ENCODE assay signal across 39 cellular contexts in the genomic region with DNA sequence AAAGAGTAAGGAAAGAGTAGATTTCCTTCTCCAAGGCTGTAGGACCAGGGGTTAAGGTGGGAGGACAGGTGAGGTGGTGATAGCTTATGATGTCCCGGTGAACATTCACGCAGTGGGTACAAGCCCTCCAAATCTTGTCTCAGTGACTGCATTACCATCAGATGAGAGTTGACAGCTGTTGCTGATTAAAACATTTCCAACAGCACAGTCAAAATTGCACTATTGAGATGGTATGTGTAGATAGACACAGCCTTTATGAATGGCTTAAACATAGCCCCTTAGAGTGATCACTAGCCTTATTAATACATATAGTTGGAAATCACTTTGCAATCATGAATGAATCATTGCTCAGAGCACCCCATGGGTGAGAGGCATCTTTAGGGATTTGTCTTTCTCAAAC. TPM values are rescaled to one million over a fixed set of nuclear protein-coding genes. Genes with fewer than 3 reads are reported as not detected.
"Had no signal": no experiment of that assay in that cellular context is flagged by ENCODE, and none has a peak within 500 bp of the region (broad histone marks: within the 10 kb centered on the region; RNA-seq: fewer than 3 reads in every experiment).

No MANE protein-coding gene starts in this region.

- H3K27me3 ChIP-seq: ascending aorta, body of pancreas had no signal

- H3K36me3 ChIP-seq: adrenal gland, ascending aorta, brain microvascular endothelial cell, breast epithelium, cardiac muscle cell had no signal

- H3K4me1 ChIP-seq: adrenal gland, ascending aorta, body of pancreas, breast epithelium had no signal

- H3K9me3 ChIP-seq: adrenal gland, ascending aorta, body of pancreas, breast epithelium had no signal

- H3K4me3 ChIP-seq: adrenal gland, ascending aorta, body of pancreas, breast epithelium, cardiac muscle cell had no signal

- H3K36me3 Mint-ChIP-seq: activated naive CD4-positive, alpha-beta T cell treated with anti-CD3 and anti-CD28 coated beads, Interleukin-2, amount 10 ng/mL, durations not matched to agents 7 days and 5 days; activated naive CD4-positive, alpha-beta T cell treated with anti-CD3 and anti-CD28 coated beads, Interleukin-2, amount 50 U/mL, for 24 hours; activated naive CD8-positive, alpha-beta T cell; activated naive CD8-positive, alpha-beta T cell treated with anti-CD3 and anti-CD28 coated beads for 36 hours; activated naive CD8-positive, alpha-beta T cell treated with anti-CD3 and anti-CD28 coated beads, Interleukin-2, amount 10 ng/mL, durations not matched to agents 7 days and 5 days had no signal

- ATAC-seq: activated naive CD8-positive, alpha-beta T cell treated with anti-CD3 and anti-CD28 coated beads, Interleukin-2, amount 50 U/mL, for 24 hours; activated T-cell treated with anti-CD3 and anti-CD28 coated beads, Interleukin-2, amount 50 U/mL, for 4 hours; activated T-cell treated with anti-CD3 and anti-CD28 coated beads, Interleukin-2, amount 50 U/mL, for 72 hours; activated T-helper 17 cell treated with anti-CD3 and anti-CD28 coated beads, Interleukin-2, amount 50 U/mL, for 72 hours; body of pancreas had no signal

- H3K27ac ChIP-seq: adrenal gland, ascending aorta, body of pancreas, brain microvascular endothelial cell, breast epithelium, cardiac muscle cell had no signal

- H3K27ac Mint-ChIP-seq: activated naive CD4-positive, alpha-beta T cell treated with anti-CD3 and anti-CD28 coated beads for 36 hours; activated naive CD4-positive, alpha-beta T cell treated with anti-CD3 and anti-CD28 coated beads, Interleukin-2, amount 10 ng/mL, durations not matched to agents 7 days and 5 days; activated naive CD4-positive, alpha-beta T cell treated with anti-CD3 and anti-CD28 coated beads, Interleukin-2, amount 50 U/mL, for 24 hours; activated naive CD8-positive, alpha-beta T cell; activated naive CD8-positive, alpha-beta T cell treated with anti-CD3 and anti-CD28 coated beads for 36 hours; activated naive CD8-positive, alpha-beta T cell treated with anti-CD3 and anti-CD28 coated beads, Interleukin-2, amount 10 ng/mL, durations not matched to agents 7 days and 5 days; activated naive CD8-positive, alpha-beta T cell treated with anti-CD3 and anti-CD28 coated beads, Interleukin-2, amount 50 U/mL, for 24 hours; activated T-cell treated with anti-CD3 and anti-CD28 coated beads, Interleukin-2, amount 50 U/mL, for 24 hours; activated T-cell treated with anti-CD3 and anti-CD28 coated beads, Interleukin-2, amount 50 U/mL, for 72 hours; activated T-helper 1 cell treated with anti-CD3 and anti-CD28 coated beads, Interleukin-12 subunit alpha, Interleukin-12 subunit beta, Interleukin-2, Interleukin-4 antibody, amounts not matched to agents 30 ng/mL and 10 ng/mL and 1 ng/mL, durations not matched to agents 14 hours and 24 hours and 36 hours; activated T-helper 17 cell treated with anti-CD3 and anti-CD28 coated beads, Interleukin-2, amount 50 U/mL, for 72 hours; activated T-helper 2 cell treated with anti-CD3 and anti-CD28 coated beads, Interferon-gamma antibody, Interleukin-2, Interleukin-4, amounts not matched to agents 10 μg/mL and 5 μg/mL and 100 μg/mL, durations not matched to agents 14 hours and 24 hours and 36 hours; brain had no signal

- DNase-seq: activated effector memory CD4-positive, alpha-beta T cell treated with anti-CD3 and anti-CD28 coated beads, Interleukin-2, amount 50 U/mL, for 16 hours; activated effector memory CD4-positive, alpha-beta T cell treated with Interleukin-2 at 50 U/mL for 16 hours; activated gamma-delta T cell; activated gamma-delta T cell treated with Interleukin-2 at 50 U/mL for 16 hours; activated naive CD4-positive, alpha-beta T cell; activated naive CD4-positive, alpha-beta T cell treated with anti-CD3 and anti-CD28 coated beads for 36 hours; activated naive CD4-positive, alpha-beta T cell treated with anti-CD3 and anti-CD28 coated beads, Interleukin-2, amount 10 ng/mL, durations not matched to agents 7 days and 5 days; activated naive CD4-positive, alpha-beta T cell treated with anti-CD3 and anti-CD28 coated beads, Interleukin-2, amount 50 U/mL, for 16 hours; activated naive CD4-positive, alpha-beta T cell treated with Interleukin-2 at 50 U/mL for 16 hours; activated naive CD8-positive, alpha-beta T cell treated with anti-CD3 and anti-CD28 coated beads for 36 hours; activated naive CD8-positive, alpha-beta T cell treated with anti-CD3 and anti-CD28 coated beads, Interleukin-2, amount 10 ng/mL, durations not matched to agents 7 days and 5 days; activated naive CD8-positive, alpha-beta T cell treated with anti-CD3 and anti-CD28 coated beads, Interleukin-2, amount 50 U/mL, for 24 hours; activated T-cell treated with anti-CD3 and anti-CD28 coated beads, Interleukin-2, amount 50 U/mL, for 1 hour; activated T-cell treated with anti-CD3 and anti-CD28 coated beads, Interleukin-2, amount 50 U/mL, for 24 hours; activated T-cell treated with anti-CD3 and anti-CD28 coated beads, Interleukin-2, amount 50 U/mL, for 4 hours; activated T-cell treated with anti-CD3 and anti-CD28 coated beads, Interleukin-2, amount 50 U/mL, for 48 hours; activated T-cell treated with anti-CD3 and anti-CD28 coated beads, Interleukin-2, amount 50 U/mL, for 72 hours; adrenal gland; amniotic stem cell; amygdala; anterior cingulate cortex; aorta; body of pancreas; brain microvascular endothelial cell; caudate nucleus; central memory CD4-positive, alpha-beta T cell; cerebellar nuclear complex had no signal

- H3K9me3 Mint-ChIP-seq: activated naive CD4-positive, alpha-beta T cell treated with anti-CD3 and anti-CD28 coated beads for 36 hours; activated naive CD4-positive, alpha-beta T cell treated with anti-CD3 and anti-CD28 coated beads, Interleukin-2, amount 10 ng/mL, durations not matched to agents 7 days and 5 days; activated naive CD4-positive, alpha-beta T cell treated with anti-CD3 and anti-CD28 coated beads, Interleukin-2, amount 50 U/mL, for 24 hours; activated naive CD8-positive, alpha-beta T cell treated with anti-CD3 and anti-CD28 coated beads for 36 hours; activated naive CD8-positive, alpha-beta T cell treated with anti-CD3 and anti-CD28 coated beads, Interleukin-2, amount 10 ng/mL, durations not matched to agents 7 days and 5 days; activated naive CD8-positive, alpha-beta T cell treated with anti-CD3 and anti-CD28 coated beads, Interleukin-2, amount 50 U/mL, for 24 hours; activated T-cell treated with anti-CD3 and anti-CD28 coated beads, Interleukin-2, amount 50 U/mL, for 24 hours; activated T-cell treated with anti-CD3 and anti-CD28 coated beads, Interleukin-2, amount 50 U/mL, for 4 hours; activated T-cell treated with anti-CD3 and anti-CD28 coated beads, Interleukin-2, amount 50 U/mL, for 72 hours; activated T-helper 1 cell treated with anti-CD3 and anti-CD28 coated beads, Interleukin-12 subunit alpha, Interleukin-12 subunit beta, Interleukin-2, Interleukin-4 antibody, amounts not matched to agents 30 ng/mL and 10 ng/mL and 1 ng/mL, durations not matched to agents 14 hours and 24 hours and 36 hours; activated T-helper 17 cell treated with anti-CD3 and anti-CD28 coated beads, Interleukin-2, amount 50 U/mL, for 72 hours; activated T-helper 2 cell treated with anti-CD3 and anti-CD28 coated beads, Interferon-gamma antibody, Interleukin-2, Interleukin-4, amounts not matched to agents 10 μg/mL and 5 μg/mL and 100 μg/mL, durations not matched to agents 14 hours and 24 hours and 36 hours had no signal

RNA-seq across cellular contexts. Expression of a gene that starts 7.3 kb away (rescaled TPM):
- total RNA-seq: activated naive CD4-positive, alpha-beta T cell treated with anti-CD3 and anti-CD28 coated beads for 36 hours; activated naive CD8-positive, alpha-beta T cell treated with anti-CD3 and anti-CD28 coated beads for 36 hours; activated naive CD8-positive, alpha-beta T cell treated with anti-CD3 and anti-CD28 coated beads, Interleukin-2, amount 10 ng/mL, durations not matched to agents 7 days and 5 days; activated T-cell treated with anti-CD3 and anti-CD28 coated beads, Interleukin-2, amount 50 U/mL, for 4 hours; activated T-cell treated with anti-CD3 and anti-CD28 coated beads, Interleukin-2, amount 50 U/mL, for 72 hours; activated T-helper 1 cell treated with anti-CD3 and anti-CD28 coated beads, Interleukin-12 subunit alpha, Interleukin-12 subunit beta, Interleukin-2, Interleukin-4 antibody, amounts not matched to agents 30 ng/mL and 10 ng/mL and 1 ng/mL, durations not matched to agents 14 hours and 24 hours and 36 hours; activated T-helper 17 cell treated with anti-CD3 and anti-CD28 coated beads, Interleukin-2, amount 50 U/mL, for 72 hours; ascending aorta; body of pancreas; bronchial epithelial cell; cardiac septum; chondrocyte had no signal
- polyA plus RNA-seq: aorta had no signal
